7 cellular contexts compared by ENCODE assay signal in genomic region chr7:79035858-79036257, GRCh38.
"Had no signal": no experiment of that assay in that cellular context is flagged by ENCODE, and none has a peak within 500 bp of the region (broad histone marks: within the 10 kb centered on the region; RNA-seq: fewer than 3 reads in every experiment).

No MANE protein-coding gene starts in this region.

- H3K4me2 ChIP-seq: KMS-11 had no signal

- FAIRE-seq: H54, HTR-8/SVneo had no signal

- DNase-seq: GOT3, H9, Karpas-422, KBM-7 had no signal

- H3K4me3 Mint-ChIP-seq: H9 had no signal

- H3K9ac ChIP-seq: KMS-11 had no signal

- H3K27ac ChIP-seq: KMS-11 had no signal

- H3K9me3 Mint-ChIP-seq: H9 had no signal

- H3K4me1 Mint-ChIP-seq: H9 had no signal
